In genomic region chr7:114691605-114692004, GRCh38 we compare ENCODE assay signal across 25 cellular contexts.
"Had no signal": no experiment of that assay in that cellular context is flagged by ENCODE, and none has a peak within 500 bp of the region (broad histone marks: within the 10 kb centered on the region; RNA-seq: fewer than 3 reads in every experiment).

No MANE protein-coding gene starts in this region.

- FAIRE-seq: astrocyte, TTC549 had no signal

- DNase-seq: activated B cell treated with CpG ODN at 0.5 μM for 24 hours; activated CD4-positive, alpha-beta memory T cell treated with anti-CD3 and anti-CD28 coated beads for 36 hours; activated CD4-positive, alpha-beta T cell treated with anti-CD3 and anti-CD28 coated beads for 1 hour; activated CD4-positive, alpha-beta T cell treated with anti-CD3 and anti-CD28 coated beads, Interleukin-2, amount 10 ng/mL, durations not matched to agents 7 days and 5 days; activated CD8-positive, alpha-beta memory T cell treated with anti-CD3 and anti-CD28 coated beads for 24 hours; activated gamma-delta T cell; activated naive CD4-positive, alpha-beta T cell treated with anti-CD3 and anti-CD28 coated beads for 36 hours; activated T-cell treated with anti-CD3 and anti-CD28 coated beads, Interleukin-2, amount 50 U/mL, for 4 hours; amygdala; cortex of kidney; Karpas-422; MM.1S; NCI-H1105 treated with DMSO at 0.1 percent for 48 hours; NCI-H1436 treated with DMSO at 0.1 percent for 48 hours; NCI-H1930; NCI-H2107; NCI-H2227 treated with DMSO at 0.1 percent for 48 hours; NCI-H510A; SIG-M5; T-cell; T-helper 2 cell; T1000 had no signal

- ATAC-seq: activated T-cell treated with anti-CD3 and anti-CD28 coated beads, Interleukin-2, amount 50 U/mL, for 4 hours; activated T-helper 17 cell treated with anti-CD3 and anti-CD28 coated beads, Interleukin-2, amount 50 U/mL, for 72 hours; T-cell had no signal
